ENCODE assay signal across 8 cellular contexts in the genomic region with DNA sequence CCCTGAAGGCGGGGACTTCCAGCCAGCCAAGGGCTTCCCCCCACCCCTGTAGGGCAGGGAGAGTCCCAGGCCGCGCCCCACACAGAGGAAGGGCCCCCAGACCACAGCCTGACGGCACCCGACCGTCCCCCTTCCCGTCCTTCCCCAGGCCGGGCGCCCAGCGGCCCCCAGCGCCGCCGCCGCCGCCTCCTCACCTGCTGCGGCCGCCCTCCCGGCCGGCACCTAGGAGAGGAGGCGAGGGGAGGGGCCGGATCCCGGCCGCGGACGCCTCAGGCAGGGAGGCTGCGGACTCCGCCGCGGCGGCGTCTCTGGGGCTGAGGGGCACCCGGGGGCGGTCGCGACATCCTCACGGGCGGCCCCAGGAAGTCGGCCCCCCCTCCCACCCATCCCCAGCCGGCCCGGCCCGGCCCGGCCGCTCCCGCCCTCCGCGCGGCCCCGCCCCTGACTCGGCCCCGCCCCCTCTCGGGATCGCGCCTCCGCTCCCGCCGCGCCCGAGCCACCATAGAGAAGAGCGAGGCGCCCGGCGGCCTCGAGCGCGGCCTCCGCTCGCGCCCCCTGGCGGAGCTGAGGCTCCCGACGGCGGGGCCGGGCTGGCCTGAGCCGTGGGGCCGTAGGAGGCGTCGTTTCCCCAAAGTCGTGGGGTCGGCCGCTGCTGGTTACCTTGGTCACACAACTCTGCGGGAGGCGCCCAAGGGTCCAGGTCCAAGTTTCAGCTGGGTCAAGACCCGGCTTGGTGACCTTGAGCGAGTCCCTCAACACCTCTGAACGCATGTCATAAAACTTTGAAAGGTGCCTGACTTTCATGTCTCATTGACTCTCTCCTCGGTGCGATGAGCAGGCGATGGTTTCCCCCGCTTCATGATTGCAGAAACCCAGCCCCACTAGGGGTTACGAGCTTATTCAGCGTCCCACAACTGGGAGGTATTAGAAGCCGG.
DNase-seq lines count a peak whose midpoint lies in the region; ATAC-seq and TF ChIP-seq lines count a peak whose summit lies in the region.

No MANE protein-coding gene starts in this region.

- H3K27me3 ChIP-seq in layer of hippocampus (ENCODE audit: control insufficient read depth, insufficient read depth, low read length): no peaks in the 10 kb centered on the region

- H3K4me3 ChIP-seq in choroid plexus epithelial cell (ENCODE audit: low read depth, low read length): peak overlapping the region; percentile 85

- H3K27ac ChIP-seq in layer of hippocampus (ENCODE audit: low read depth, low read length): peak overlapping the region; percentile 97

- ATAC-seq in GM18909 (IDR thresholded peaks at IDR 0.05; ENCODE audit: poor library complexity, unreplicated experiment) (peak; percentile 74), HG03135 (IDR thresholded peaks at IDR 0.05; ENCODE audit: unreplicated experiment) (peak; percentile 80)

- peak; percentile 64 for TF ChIP-seq CTCF in choroid plexus epithelial cell (conservative IDR thresholded peaks at IDR 0.05; ENCODE audit: low read depth, low read length)

- DNase-seq in AG20443 (ENCODE audit: low spot score) (peak; percentile 95), NCI-H2227 (lab: John Stamatoyannopoulos, UW; ENCODE audit: unreplicated experiment) (peak; percentile 90), choroid plexus epithelial cell (ENCODE audit: low read depth) (peak; percentile 79)
- DNase-seq in activated CD4-positive, alpha-beta T cell treated with anti-CD3 and anti-CD28 coated beads for 24 hours (ENCODE audit: low read depth in 2 of 2): peak; percentile 80 to 83
- peak; percentile 87 for DNase-seq in stimulated activated CD4-positive, alpha-beta T cell treated with anti-CD3 and anti-CD28 coated beads, Interleukin-1b, Interleukin-23, amount 100 ng/mL, for 48 hours

Comparison
In these comparisons a context has a peak if more than half of its experiments do, and no peak if none do; other contexts are left out.
1. Peak in every context shown above with its lines: DNase-seq, ATAC-seq, H3K4me3 ChIP-seq and H3K27ac ChIP-seq.